8 cellular contexts compared by ENCODE assay signal in the genomic region with DNA sequence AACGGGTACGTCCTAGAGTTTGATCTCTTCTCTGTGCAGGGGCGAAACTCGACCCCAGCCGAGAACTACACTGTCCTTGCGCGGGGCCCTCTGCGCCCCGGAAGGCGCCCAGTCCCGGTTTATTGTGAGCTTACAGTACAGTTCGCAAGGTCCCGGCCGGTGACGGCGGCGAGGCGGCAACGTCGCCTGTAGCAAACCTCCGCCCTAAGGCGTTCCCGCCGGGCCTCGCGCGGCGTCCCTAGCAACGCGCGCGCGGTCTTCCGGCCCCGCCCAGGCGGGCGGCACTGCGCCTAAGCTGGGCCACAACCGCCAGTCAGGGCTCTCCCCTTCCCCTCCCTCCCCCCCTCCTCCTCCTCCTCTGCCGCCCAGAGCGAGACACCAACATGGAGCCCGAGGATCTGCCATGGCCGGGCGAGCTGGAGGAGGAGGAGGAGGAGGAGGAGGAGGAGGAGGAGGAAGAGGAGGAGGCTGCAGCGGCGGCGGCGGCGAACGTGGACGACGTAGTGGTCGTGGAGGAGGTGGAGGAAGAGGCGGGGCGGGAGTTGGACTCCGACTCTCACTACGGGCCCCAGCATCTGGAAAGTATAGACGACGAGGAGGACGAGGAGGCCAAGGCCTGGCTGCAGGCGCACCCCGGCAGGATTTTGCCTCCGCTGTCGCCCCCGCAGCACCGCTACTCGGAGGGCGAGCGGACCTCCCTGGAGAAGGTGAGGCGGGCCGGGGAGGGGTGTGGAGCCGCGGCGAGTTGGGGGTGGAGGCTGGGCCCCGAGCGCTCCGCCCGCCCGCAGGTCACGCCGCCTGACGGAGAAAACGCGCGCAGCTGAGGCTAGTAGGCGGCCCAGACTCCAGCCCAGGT. TPM values are rescaled to one million over a fixed set of nuclear protein-coding genes. Genes with fewer than 3 reads are reported as not detected.
DNase-seq lines count a peak whose midpoint lies in the region; ATAC-seq and TF ChIP-seq lines count a peak whose summit lies in the region.

A gene with protein sequence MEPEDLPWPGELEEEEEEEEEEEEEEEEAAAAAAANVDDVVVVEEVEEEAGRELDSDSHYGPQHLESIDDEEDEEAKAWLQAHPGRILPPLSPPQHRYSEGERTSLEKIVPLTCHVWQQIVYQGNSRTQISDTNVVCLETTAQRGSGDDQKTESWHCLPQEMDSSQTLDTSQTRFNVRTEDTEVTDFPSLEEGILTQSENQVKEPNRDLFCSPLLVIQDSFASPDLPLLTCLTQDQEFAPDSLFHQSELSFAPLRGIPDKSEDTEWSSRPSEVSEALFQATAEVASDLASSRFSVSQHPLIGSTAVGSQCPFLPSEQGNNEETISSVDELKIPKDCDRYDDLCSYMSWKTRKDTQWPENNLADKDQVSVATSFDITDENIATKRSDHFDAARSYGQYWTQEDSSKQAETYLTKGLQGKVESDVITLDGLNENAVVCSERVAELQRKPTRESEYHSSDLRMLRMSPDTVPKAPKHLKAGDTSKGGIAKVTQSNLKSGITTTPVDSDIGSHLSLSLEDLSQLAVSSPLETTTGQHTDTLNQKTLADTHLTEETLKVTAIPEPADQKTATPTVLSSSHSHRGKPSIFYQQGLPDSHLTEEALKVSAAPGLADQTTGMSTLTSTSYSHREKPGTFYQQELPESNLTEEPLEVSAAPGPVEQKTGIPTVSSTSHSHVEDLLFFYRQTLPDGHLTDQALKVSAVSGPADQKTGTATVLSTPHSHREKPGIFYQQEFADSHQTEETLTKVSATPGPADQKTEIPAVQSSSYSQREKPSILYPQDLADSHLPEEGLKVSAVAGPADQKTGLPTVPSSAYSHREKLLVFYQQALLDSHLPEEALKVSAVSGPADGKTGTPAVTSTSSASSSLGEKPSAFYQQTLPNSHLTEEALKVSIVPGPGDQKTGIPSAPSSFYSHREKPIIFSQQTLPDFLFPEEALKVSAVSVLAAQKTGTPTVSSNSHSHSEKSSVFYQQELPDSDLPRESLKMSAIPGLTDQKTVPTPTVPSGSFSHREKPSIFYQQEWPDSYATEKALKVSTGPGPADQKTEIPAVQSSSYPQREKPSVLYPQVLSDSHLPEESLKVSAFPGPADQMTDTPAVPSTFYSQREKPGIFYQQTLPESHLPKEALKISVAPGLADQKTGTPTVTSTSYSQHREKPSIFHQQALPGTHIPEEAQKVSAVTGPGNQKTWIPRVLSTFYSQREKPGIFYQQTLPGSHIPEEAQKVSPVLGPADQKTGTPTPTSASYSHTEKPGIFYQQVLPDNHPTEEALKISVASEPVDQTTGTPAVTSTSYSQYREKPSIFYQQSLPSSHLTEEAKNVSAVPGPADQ (N-terminal part only) (plus strand): TSS at position 351 of the 856 bp plus-strand sequence. CDS start 33 bp downstream, at position 384.

- ATAC-seq in GM19452 (IDR thresholded peaks at IDR 0.05; ENCODE audit: unreplicated experiment) (peak; percentile 90), HG03575 (IDR thresholded peaks at IDR 0.05; ENCODE audit: extremely low read depth, insufficient number of reproducible peaks, low FRiP score, unreplicated experiment) (peak; percentile 50), right lobe of liver (peak; percentile 93 to 96 (median 94))

- H3K4me1 ChIP-seq in CD4-positive, alpha-beta memory T cell (ENCODE audit: insufficient read depth, low read length): peaks cover 25% of the 10 kb centered on the region
- H3K4me1 ChIP-seq in right lobe of liver: peaks cover 0 to 11% (median 0%) of the 10 kb centered on the region in 4 donors

- peak within 1 kb of the TSS; percentile 62 to 79 for H3K4me3 ChIP-seq in CD4-positive, alpha-beta memory T cell (ENCODE audit: low read length in 2 of 2)
- H3K4me3 ChIP-seq in right lobe of liver: peak within 1 kb of the TSS; percentile 90 to 98 (median 93)

- CTCF ChIA-PET in CD4-positive, alpha-beta memory T cell (lab: Charles Lee; ENCODE audit: partially characterized antibody): interaction anchor here (0.6 to 1.3 kb wide), 5 partner anchors 51 to 455 kb away, joined by 3 to 6 read pairs (median 3); partner anchors contain the start of gene PRADC1

- TF ChIP-seq CTCF in right lobe of liver (IDR thresholded peaks at IDR 0.05): peak; percentile 16 to 47 (median 32)

- DNase-seq in CD4-positive, alpha-beta memory T cell: peak; percentile 86 to 91 (median 91)
- peak; percentile 98 for DNase-seq in NCI-H82 (lab: John Stamatoyannopoulos, UW)
- peak; percentile 85 to 88 for DNase-seq in activated CD4-positive, alpha-beta T cell treated with anti-CD3 and anti-CD28 coated beads, Interleukin-2, amount 50 U/mL, for 48 hours
- DNase-seq in dermis microvascular lymphatic vessel endothelial cell (ENCODE audit: low read depth in 2 of 2): peak; percentile 66 to 90
- DNase-seq in right lobe of liver: peak; percentile 91 to 93 (median 92)
- peak; percentile 86 for DNase-seq in stimulated activated CD4-positive, alpha-beta T cell treated with anti-CD3 and anti-CD28 coated beads, Interleukin-4, amount 100 ng/mL, for 24 hours

- peak; percentile 59 for TF ChIP-seq POLR2A in right lobe of liver (IDR thresholded peaks at IDR 0.05)

- H3K4me3 Mint-ChIP-seq in CD4-positive, alpha-beta memory T cell: peak within 1 kb of the TSS; percentile 91 to 93 (median 92)

- no peaks in the 10 kb centered on the region for H3K27me3 ChIP-seq in CD4-positive, alpha-beta memory T cell (ENCODE audit: insufficient read depth, low read length)
- H3K27me3 ChIP-seq in right lobe of liver: no peaks in the 10 kb centered on the region

- intact Hi-C loops in CD4-positive, alpha-beta memory T cell (cut with micrococcal nuclease): loop anchor here (1.0 to 5.0 kb wide), 7 partner anchors 92 to 1573 kb away; partner anchors contain the start of genes CCT7, EGR4, MTHFD2 and POLE4
- intact Hi-C loops in right lobe of liver (cut with DNase I): no loop called here

- H3K27ac ChIP-seq in CD4-positive, alpha-beta memory T cell (ENCODE audit: low read depth, low read length): peak within 1 kb of the TSS; percentile 77
- H3K27ac ChIP-seq in right lobe of liver: peak within 1 kb of the TSS; percentile 59 to 82 (median 74)

- peak within 1 kb of the TSS; percentile 96 to 99 (median 98) for H3K27ac Mint-ChIP-seq in CD4-positive, alpha-beta memory T cell

- no peaks in the 10 kb centered on the region for H3K36me3 ChIP-seq in CD4-positive, alpha-beta memory T cell (ENCODE audit: insufficient read depth, low read length)
- H3K36me3 ChIP-seq in right lobe of liver: no peaks in the 10 kb centered on the region

- H3K9me3 Mint-ChIP-seq in CD4-positive, alpha-beta memory T cell: no peaks in the 10 kb centered on the region

- POLR2A ChIA-PET in CD4-positive, alpha-beta memory T cell (lab: Charles Lee; ENCODE audit: partially characterized antibody): interaction anchor here (0.7 to 2.4 kb wide), 12 partner anchors 28 to 352 kb away, joined by 3 to 44 read pairs (median 4); partner anchors contain the start of genes CCT7, EGR4, PRADC1 and SFXN5

- peaks cover 0 to 3% of the 10 kb centered on the region in 2 donors for H3K27me3 Mint-ChIP-seq in CD4-positive, alpha-beta memory T cell

- peaks cover 0 to 6% of the 10 kb centered on the region in 2 donors for H3K36me3 Mint-ChIP-seq in CD4-positive, alpha-beta memory T cell

- no peaks in the 10 kb centered on the region for H3K9me3 ChIP-seq in CD4-positive, alpha-beta memory T cell (ENCODE audit: control insufficient read depth in 1 of 2, low read length in 2 of 2)
- H3K9me3 ChIP-seq in right lobe of liver: no peaks in the 10 kb centered on the region

- H3K4me1 Mint-ChIP-seq in CD4-positive, alpha-beta memory T cell: peaks cover 28 to 43% (median 34%) of the 10 kb centered on the region in 4 donors

- WGBS in right lobe of liver (ENCODE audit: insufficient coverage, low coverage, low lambda C conversion rate, missing lambda C conversion rate): 0% methylated on average over 24 of the region's 86 CpGs

RNA-seq across cellular contexts. Expression of the gene that starts here (rescaled TPM):
- 10 to 100 TPM; 35.5 to 42.9 TPM for total RNA-seq in CD4-positive, alpha-beta memory T cell
- 1 to 10 TPM in 1 of 2 donors, under 1 TPM in 1; 0.83 to 3.4 TPM for polyA plus RNA-seq in CD4-positive, alpha-beta memory T cell
- total RNA-seq in dermis microvascular lymphatic vessel endothelial cell (4.4 and 6.6 TPM in 2 replicates), right lobe of liver (1 to 10 TPM; 5.0 to 9.3 (median 6.0) TPM)

Comparison
In these comparisons a context has a peak if more than half of its experiments do, and no peak if none do; other contexts are left out.
1. Peak in every context shown above with its lines: DNase-seq, ATAC-seq, H3K4me3 ChIP-seq and H3K27ac ChIP-seq.